ENCODE assay signal across 1 cellular context in the genomic region with DNA sequence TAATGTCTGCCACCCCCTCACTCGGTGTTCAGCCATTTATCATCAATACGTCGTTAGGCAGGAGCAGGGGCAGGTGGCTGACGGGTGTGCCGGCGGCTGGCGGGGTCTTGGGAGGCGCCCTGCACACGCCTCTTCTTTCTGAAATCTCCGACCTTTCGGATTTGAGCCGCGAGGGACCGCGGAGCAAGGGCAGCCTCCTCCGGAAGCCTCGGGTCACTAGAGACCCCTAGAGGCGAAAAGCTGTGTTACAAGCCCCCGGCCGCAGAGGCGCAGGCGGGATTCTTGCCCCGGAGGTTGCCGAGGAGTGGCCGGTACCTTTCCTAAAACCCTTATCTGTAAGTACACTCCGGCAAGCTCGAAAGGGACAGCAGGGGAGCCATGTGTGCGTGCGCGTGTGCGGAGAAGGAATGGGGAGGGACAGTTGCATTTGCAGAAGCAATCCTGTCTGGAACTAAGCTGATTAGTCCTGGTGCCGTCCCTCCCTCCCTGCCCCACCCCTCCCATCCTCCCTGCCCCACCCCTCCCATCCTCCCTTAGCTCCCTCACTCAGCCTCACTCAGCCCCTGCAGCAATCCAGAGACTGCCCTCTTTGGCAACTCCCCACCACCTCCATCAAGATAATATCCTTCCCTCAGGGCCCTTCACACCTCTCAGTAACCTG.
TF ChIP-seq lines count a peak whose summit lies in the region.

No MANE protein-coding gene starts in this region.

TF ChIP-seq in liver, 16 proteins besides CTCF, POLR2A, EP300 and RAD21 (continued from another document):
- TF ChIP-seq, protein P1, sequence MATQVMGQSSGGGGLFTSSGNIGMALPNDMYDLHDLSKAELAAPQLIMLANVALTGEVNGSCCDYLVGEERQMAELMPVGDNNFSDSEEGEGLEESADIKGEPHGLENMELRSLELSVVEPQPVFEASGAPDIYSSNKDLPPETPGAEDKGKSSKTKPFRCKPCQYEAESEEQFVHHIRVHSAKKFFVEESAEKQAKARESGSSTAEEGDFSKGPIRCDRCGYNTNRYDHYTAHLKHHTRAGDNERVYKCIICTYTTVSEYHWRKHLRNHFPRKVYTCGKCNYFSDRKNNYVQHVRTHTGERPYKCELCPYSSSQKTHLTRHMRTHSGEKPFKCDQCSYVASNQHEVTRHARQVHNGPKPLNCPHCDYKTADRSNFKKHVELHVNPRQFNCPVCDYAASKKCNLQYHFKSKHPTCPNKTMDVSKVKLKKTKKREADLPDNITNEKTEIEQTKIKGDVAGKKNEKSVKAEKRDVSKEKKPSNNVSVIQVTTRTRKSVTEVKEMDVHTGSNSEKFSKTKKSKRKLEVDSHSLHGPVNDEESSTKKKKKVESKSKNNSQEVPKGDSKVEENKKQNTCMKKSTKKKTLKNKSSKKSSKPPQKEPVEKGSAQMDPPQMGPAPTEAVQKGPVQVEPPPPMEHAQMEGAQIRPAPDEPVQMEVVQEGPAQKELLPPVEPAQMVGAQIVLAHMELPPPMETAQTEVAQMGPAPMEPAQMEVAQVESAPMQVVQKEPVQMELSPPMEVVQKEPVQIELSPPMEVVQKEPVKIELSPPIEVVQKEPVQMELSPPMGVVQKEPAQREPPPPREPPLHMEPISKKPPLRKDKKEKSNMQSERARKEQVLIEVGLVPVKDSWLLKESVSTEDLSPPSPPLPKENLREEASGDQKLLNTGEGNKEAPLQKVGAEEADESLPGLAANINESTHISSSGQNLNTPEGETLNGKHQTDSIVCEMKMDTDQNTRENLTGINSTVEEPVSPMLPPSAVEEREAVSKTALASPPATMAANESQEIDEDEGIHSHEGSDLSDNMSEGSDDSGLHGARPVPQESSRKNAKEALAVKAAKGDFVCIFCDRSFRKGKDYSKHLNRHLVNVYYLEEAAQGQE (IDR thresholded peaks at IDR 0.05), result no peak
- no peak for TF ChIP-seq HNF4A (conservative IDR thresholded peaks at IDR 0.05)
- no peak for TF ChIP-seq FOXA1 (IDR thresholded peaks at IDR 0.05)
- TF ChIP-seq, protein P2, sequence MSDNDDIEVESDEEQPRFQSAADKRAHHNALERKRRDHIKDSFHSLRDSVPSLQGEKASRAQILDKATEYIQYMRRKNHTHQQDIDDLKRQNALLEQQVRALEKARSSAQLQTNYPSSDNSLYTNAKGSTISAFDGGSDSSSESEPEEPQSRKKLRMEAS (IDR thresholded peaks at IDR 0.05), result no peak
- TF ChIP-seq, protein P3, sequence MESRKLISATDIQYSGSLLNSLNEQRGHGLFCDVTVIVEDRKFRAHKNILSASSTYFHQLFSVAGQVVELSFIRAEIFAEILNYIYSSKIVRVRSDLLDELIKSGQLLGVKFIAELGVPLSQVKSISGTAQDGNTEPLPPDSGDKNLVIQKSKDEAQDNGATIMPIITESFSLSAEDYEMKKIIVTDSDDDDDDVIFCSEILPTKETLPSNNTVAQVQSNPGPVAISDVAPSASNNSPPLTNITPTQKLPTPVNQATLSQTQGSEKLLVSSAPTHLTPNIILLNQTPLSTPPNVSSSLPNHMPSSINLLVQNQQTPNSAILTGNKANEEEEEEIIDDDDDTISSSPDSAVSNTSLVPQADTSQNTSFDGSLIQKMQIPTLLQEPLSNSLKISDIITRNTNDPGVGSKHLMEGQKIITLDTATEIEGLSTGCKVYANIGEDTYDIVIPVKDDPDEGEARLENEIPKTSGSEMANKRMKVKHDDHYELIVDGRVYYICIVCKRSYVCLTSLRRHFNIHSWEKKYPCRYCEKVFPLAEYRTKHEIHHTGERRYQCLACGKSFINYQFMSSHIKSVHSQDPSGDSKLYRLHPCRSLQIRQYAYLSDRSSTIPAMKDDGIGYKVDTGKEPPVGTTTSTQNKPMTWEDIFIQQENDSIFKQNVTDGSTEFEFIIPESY (IDR thresholded peaks at IDR 0.05), result no peak
- no peak for TF ChIP-seq SP1 (IDR thresholded peaks at IDR 0.05)
- TF ChIP-seq GABPA (IDR thresholded peaks at IDR 0.05 in 1 of 2, conservative IDR thresholded peaks at IDR 0.05 in 1 of 2), result no peak
- no peak for TF ChIP-seq YY1 (IDR thresholded peaks at IDR 0.05)
- TF ChIP-seq NR2F2 (IDR thresholded peaks at IDR 0.05), result no peak
- no peak for TF ChIP-seq EGR1 (IDR thresholded peaks at IDR 0.05; ENCODE audit: low read depth in 2 of 2)
- no peak for TF ChIP-seq RXRA (IDR thresholded peaks at IDR 0.05)
- TF ChIP-seq, protein P4, sequence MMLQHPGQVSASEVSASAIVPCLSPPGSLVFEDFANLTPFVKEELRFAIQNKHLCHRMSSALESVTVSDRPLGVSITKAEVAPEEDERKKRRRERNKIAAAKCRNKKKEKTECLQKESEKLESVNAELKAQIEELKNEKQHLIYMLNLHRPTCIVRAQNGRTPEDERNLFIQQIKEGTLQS (IDR thresholded peaks at IDR 0.05), result no peak
